ENCODE assay signal across 1 cellular context in the genomic region with DNA sequence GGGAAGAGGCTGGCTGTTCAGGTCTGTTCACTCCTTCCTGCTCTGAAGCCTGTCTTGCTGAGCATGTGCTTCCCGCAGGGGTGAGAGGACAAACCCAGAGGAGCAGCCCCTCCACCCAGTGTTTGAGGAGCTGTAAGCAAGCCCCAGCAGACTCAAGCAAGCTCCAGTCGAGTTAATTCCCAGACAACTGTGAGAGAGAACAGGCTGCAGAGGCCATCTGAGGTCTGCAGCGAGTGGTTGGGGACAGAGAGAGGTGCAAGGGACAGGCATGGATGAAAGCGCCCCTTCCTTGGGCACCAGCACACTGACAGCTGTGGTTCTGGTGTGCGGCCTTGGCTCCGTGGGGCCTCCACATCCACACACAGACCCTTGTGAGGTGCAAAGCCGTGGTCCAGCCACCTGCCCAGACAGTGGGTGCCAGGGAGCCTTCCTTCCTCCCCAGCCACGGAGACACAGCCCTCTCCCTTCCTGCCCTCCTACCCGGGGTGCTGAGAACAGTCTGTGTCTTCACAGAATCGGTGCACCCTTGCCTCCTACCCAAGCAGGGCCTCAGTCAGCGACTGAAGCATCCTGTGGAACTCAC.
TF ChIP-seq lines count a peak whose summit lies in the region.

No MANE protein-coding gene starts in this region.

TF ChIP-seq in GM23338, 12 proteins besides CTCF, POLR2A, EP300 and RAD21 (continued from another document):
- TF ChIP-seq, protein P1, sequence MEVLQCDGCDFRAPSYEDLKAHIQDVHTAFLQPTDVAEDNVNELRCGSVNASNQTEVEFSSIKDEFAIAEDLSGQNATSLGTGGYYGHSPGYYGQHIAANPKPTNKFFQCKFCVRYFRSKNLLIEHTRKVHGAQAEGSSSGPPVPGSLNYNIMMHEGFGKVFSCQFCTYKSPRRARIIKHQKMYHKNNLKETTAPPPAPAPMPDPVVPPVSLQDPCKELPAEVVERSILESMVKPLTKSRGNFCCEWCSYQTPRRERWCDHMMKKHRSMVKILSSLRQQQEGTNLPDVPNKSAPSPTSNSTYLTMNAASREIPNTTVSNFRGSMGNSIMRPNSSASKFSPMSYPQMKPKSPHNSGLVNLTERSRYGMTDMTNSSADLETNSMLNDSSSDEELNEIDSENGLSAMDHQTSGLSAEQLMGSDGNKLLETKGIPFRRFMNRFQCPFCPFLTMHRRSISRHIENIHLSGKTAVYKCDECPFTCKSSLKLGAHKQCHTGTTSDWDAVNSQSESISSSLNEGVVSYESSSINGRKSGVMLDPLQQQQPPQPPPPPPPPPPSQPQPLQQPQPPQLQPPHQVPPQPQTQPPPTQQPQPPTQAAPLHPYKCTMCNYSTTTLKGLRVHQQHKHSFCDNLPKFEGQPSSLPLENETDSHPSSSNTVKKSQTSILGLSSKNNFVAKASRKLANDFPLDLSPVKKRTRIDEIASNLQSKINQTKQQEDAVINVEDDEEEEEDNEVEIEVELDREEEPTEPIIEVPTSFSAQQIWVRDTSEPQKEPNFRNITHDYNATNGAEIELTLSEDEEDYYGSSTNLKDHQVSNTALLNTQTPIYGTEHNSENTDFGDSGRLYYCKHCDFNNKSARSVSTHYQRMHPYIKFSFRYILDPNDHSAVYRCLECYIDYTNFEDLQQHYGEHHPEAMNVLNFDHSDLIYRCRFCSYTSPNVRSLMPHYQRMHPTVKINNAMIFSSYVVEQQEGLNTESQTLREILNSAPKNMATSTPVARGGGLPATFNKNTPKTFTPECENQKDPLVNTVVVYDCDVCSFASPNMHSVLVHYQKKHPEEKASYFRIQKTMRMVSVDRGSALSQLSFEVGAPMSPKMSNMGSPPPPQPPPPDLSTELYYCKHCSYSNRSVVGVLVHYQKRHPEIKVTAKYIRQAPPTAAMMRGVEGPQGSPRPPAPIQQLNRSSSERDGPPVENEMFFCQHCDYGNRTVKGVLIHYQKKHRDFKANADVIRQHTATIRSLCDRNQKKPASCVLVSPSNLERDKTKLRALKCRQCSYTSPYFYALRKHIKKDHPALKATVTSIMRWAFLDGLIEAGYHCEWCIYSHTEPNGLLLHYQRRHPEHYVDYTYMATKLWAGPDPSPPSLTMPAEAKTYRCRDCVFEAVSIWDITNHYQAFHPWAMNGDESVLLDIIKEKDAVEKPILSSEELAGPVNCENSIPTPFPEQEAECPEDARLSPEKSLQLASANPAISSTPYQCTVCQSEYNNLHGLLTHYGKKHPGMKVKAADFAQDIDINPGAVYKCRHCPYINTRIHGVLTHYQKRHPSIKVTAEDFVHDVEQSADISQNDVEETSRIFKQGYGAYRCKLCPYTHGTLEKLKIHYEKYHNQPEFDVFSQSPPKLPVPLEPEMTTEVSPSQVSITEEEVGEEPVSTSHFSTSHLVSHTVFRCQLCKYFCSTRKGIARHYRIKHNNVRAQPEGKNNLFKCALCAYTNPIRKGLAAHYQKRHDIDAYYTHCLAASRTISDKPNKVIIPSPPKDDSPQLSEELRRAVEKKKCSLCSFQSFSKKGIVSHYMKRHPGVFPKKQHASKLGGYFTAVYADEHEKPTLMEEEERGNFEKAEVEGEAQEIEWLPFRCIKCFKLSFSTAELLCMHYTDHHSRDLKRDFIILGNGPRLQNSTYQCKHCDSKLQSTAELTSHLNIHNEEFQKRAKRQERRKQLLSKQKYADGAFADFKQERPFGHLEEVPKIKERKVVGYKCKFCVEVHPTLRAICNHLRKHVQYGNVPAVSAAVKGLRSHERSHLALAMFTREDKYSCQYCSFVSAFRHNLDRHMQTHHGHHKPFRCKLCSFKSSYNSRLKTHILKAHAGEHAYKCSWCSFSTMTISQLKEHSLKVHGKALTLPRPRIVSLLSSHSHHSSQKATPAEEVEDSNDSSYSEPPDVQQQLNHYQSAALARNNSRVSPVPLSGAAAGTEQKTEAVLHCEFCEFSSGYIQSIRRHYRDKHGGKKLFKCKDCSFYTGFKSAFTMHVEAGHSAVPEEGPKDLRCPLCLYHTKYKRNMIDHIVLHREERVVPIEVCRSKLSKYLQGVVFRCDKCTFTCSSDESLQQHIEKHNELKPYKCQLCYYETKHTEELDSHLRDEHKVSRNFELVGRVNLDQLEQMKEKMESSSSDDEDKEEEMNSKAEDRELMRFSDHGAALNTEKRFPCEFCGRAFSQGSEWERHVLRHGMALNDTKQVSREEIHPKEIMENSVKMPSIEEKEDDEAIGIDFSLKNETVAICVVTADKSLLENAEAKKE (CRISPR knock-in tag; IDR thresholded peaks at IDR 0.05): no peak
- TF ChIP-seq NANOG (IDR thresholded peaks at IDR 0.05; ENCODE audit: borderline replicate concordance) (no peak), EZH2phosphoT487 (IDR thresholded peaks at IDR 0.05; ENCODE audit: unreplicated experiment) (no peak), EZH2 (IDR thresholded peaks at IDR 0.05; ENCODE audit: low read depth, unreplicated experiment) (no peak), CREB1 (CRISPR knock-in tag; IDR thresholded peaks at IDR 0.05; ENCODE audit: low read depth) (no peak), STAT1 (IDR thresholded peaks at IDR 0.05; ENCODE audit: unreplicated experiment) (no peak), JUNB (IDR thresholded peaks at IDR 0.05; ENCODE audit: unreplicated experiment) (no peak), POLR2AphosphoS5 (IDR thresholded peaks at IDR 0.05; ENCODE audit: low read depth) (no peak), ZNF114 (CRISPR knock-in tag; IDR thresholded peaks at IDR 0.05) (no peak), ZNF331 (CRISPR knock-in tag; IDR thresholded peaks at IDR 0.05; ENCODE audit: low read depth) (no peak)
TF ChIP-seq in GM23338: peak in this region for 0.
